In the genomic region with DNA sequence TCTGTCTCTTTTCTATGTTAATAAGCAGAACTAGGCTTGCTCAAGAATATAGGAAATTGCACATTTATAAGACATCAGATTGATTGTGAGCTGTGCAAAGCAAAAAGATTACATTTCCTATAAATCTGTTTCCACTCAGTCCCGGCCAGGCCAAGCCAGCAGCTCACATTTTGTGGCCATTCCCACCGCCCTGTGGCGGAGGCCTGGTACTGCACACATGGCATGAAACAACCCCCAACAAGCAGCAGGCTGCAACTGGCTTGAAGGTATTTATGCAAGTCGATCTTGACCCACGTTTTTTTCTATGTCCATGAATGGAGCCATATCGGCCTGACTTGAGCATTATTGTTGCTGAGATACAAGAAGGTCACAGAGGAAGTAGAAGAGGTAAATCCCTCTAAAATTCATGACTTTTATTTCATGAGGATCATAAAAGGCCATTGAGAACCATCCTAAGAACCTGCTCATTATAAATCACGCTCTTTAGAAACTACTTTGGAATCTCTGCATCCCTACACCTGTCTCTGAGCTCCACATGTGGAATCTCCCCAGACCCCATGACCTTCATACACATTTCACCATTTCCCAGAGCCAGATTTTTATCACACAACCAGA, we compare ENCODE assay signal across 7 cellular contexts.
DNase-seq lines count a peak whose midpoint lies in the region; ATAC-seq and TF ChIP-seq lines count a peak whose summit lies in the region.

No MANE protein-coding gene starts in this region.

- no peaks in the 10 kb centered on the region for H4K20me1 ChIP-seq in PC-9 (ENCODE audit: insufficient read depth)

- in situ Hi-C loops in T47D (cut with HindIII; ENCODE audit: low pct_unique_long_range_greater_than_20kb, low sequenced_read_pairs): no loop called here

- H3K4me2 ChIP-seq in PC-9: no peak overlapping the region

- H3K36me3 ChIP-seq in HEK293 (ENCODE audit: control insufficient read depth in 2 of 2, insufficient read depth in 1 of 2, low read length in 2 of 2) (no peaks in the 10 kb centered on the region), PC-9 (ENCODE audit: low read depth) (no peaks in the 10 kb centered on the region)

- no peak for TF ChIP-seq CTCF in HEK293 (tag by site-specific recombination; IDR thresholded peaks at IDR 0.05)
- peak; percentile 68 for TF ChIP-seq CTCF in PC-9 (conservative IDR thresholded peaks at IDR 0.05)

- CTCF ChIA-PET in HEK293 (lab: Yijun Ruan, JAX): interaction anchor here (0.5 to 2.2 kb wide), 15 partner anchors 10 to 1263 kb away, joined by 3 to 11 read pairs (median 5); no protein-coding TSS in a partner anchor
- CTCF ChIA-PET in PC-9 (lab: Charles Lee): interaction anchor here (0.6 kb wide), 1 partner anchor 1292 kb away, joined by 9 read pairs; no protein-coding TSS in a partner anchor

- intact Hi-C loops in PC-9 (cut with micrococcal nuclease; ENCODE audit: unreplicated experiment): no loop called here

- DNase-seq in GM04503 (ENCODE audit: low read depth) (peak; percentile 22), PC-9 (peak in 1 of 2 experiments; percentile 42), T47D (ENCODE audit: low read depth in 1 of 2, low spot score in 1 of 2) (peak; percentile 23 to 68), iris pigment epithelial cell (ENCODE audit: low read depth) (peak; percentile 83)
- peak; percentile 54 for DNase-seq in stimulated activated CD4-positive, alpha-beta T cell treated with anti-CD3 and anti-CD28 coated beads, Interleukin-15, amount 100 ng/mL, for 24 hours

- H3K4me1 ChIP-seq in HEK293 (ENCODE audit: control insufficient read depth, insufficient read depth, low read length) (no peaks in the 10 kb centered on the region), PC-9 (replicated peaks; ENCODE audit: insufficient read depth) (no peaks in the 10 kb centered on the region)

- H3F3A ChIP-seq in PC-9 (ENCODE audit: insufficient read depth, low read depth): no peaks in the 10 kb centered on the region

- BruUV-seq in PC-9 (replicated peaks; lab: Mats Ljungman, UMichigan): no TSS peak

- H3K27me3 ChIP-seq in PC-9 (ENCODE audit: insufficient read depth, low read depth): peaks cover 11% of the 10 kb centered on the region; the same call in 1 of the 2 replicates

- no peaks in the 10 kb centered on the region for H3K9me3 ChIP-seq in HEK293 (ENCODE audit: control insufficient read depth, insufficient read depth, low read depth, low read length)
- no peaks in the 10 kb centered on the region for H3K9me3 ChIP-seq in PC-9 (ENCODE audit: insufficient read depth, low read depth)

- H3K79me2 ChIP-seq in PC-9 (ENCODE audit: low read depth): no peaks in the 10 kb centered on the region

- no peak overlapping the region for H2AFZ ChIP-seq in PC-9

- H3K27ac ChIP-seq in HEK293 (ENCODE audit: extremely low read depth, low read depth, low read length) (no peak overlapping the region), PC-9 (no peak overlapping the region)

- no peak for ATAC-seq in HG03460 (IDR thresholded peaks at IDR 0.05; ENCODE audit: unreplicated experiment)

- H3K4me3 ChIP-seq in HEK293 (ENCODE audit: low read depth, low read length) (no peak overlapping the region), PC-9 (no peak overlapping the region)

- H3K9me2 ChIP-seq in PC-9 (ENCODE audit: insufficient read depth): no peaks in the 10 kb centered on the region

- POLR2A ChIA-PET in HEK293 (lab: Yijun Ruan, JAX): no interaction called here
- POLR2A ChIA-PET in PC-9 (lab: Charles Lee; ENCODE audit: unreplicated experiment): no interaction called here

TF ChIP-seq in HEK293, 187 proteins besides CTCF, POLR2A, EP300 and RAD21:
- TF ChIP-seq ZNF416 (tag by site-specific recombination; IDR thresholded peaks at IDR 0.05) (no peak), ZNF843 (tag by site-specific recombination; IDR thresholded peaks at IDR 0.05) (no peak), REPIN1 (tag by site-specific recombination; IDR thresholded peaks at IDR 0.05; ENCODE audit: low read depth) (no peak), ZNF76 (tag by site-specific recombination; IDR thresholded peaks at IDR 0.05; ENCODE audit: borderline replicate concordance, low read depth) (no peak), ZNF776 (tag by site-specific recombination; IDR thresholded peaks at IDR 0.05; ENCODE audit: borderline replicate concordance) (no peak), ZNF677 (tag by site-specific recombination; IDR thresholded peaks at IDR 0.05) (no peak), ZNF433 (tag by site-specific recombination; IDR thresholded peaks at IDR 0.05; ENCODE audit: low read depth) (no peak), ZNF654 (tag by site-specific recombination; IDR thresholded peaks at IDR 0.05; ENCODE audit: low read depth) (peak; percentile 54), ZNF830 (tag by site-specific recombination; IDR thresholded peaks at IDR 0.05; ENCODE audit: low read depth) (no peak), ZNF660 (tag by site-specific recombination; IDR thresholded peaks at IDR 0.05) (0 out of 2 replicates have a peak, but pooled peaks have one; percentile 10)
- TF ChIP-seq, protein P1, sequence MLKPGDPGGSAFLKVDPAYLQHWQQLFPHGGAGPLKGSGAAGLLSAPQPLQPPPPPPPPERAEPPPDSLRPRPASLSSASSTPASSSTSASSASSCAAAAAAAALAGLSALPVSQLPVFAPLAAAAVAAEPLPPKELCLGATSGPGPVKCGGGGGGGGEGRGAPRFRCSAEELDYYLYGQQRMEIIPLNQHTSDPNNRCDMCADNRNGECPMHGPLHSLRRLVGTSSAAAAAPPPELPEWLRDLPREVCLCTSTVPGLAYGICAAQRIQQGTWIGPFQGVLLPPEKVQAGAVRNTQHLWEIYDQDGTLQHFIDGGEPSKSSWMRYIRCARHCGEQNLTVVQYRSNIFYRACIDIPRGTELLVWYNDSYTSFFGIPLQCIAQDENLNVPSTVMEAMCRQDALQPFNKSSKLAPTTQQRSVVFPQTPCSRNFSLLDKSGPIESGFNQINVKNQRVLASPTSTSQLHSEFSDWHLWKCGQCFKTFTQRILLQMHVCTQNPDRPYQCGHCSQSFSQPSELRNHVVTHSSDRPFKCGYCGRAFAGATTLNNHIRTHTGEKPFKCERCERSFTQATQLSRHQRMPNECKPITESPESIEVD (tag by site-specific recombination; IDR thresholded peaks at IDR 0.05): no peak
